In genomic region chr1:206185778-206186177, GRCh38 we compare ENCODE assay signal across 1 cellular context. TPM values are rescaled to one million over a fixed set of nuclear protein-coding genes. Genes with fewer than 3 reads are reported as not detected.
"Had no signal": no experiment of that assay in that cellular context is flagged by ENCODE, and none has a peak within 500 bp of the region (broad histone marks: within the 10 kb centered on the region; RNA-seq: fewer than 3 reads in every experiment).

No MANE protein-coding gene starts in this region.

RNA-seq across cellular contexts. Expression of gene FAM72A, which starts 16.9 kb away (rescaled TPM):
- total RNA-seq: bronchial epithelial cell had no signal
